In genomic region chr18:46260016-46260878, GRCh38 we compare ENCODE assay signal across 9 cellular contexts.
DNase-seq lines count a peak whose midpoint lies in the region; ATAC-seq and TF ChIP-seq lines count a peak whose summit lies in the region.
"Had no signal": no experiment of that assay in that cellular context is flagged by ENCODE, and none has a peak within 500 bp of the region (broad histone marks: within the 10 kb centered on the region; RNA-seq: fewer than 3 reads in every experiment).

No MANE protein-coding gene starts in this region.

- no peak overlapping the region for H3K4me3 ChIP-seq in AG09309 (ENCODE audit: control insufficient read depth, low read depth, low read length)
- H3K4me3 ChIP-seq in epithelial cell of esophagus (ENCODE audit: low read length) = no peak overlapping the region

- H3K4me3 Mint-ChIP-seq in naive B cell = no peak overlapping the region

- ATAC-seq in naive B cell (ENCODE audit: low read depth in 2 of 2) (no peak), HG03025 (IDR thresholded peaks at IDR 0.05; ENCODE audit: low FRiP score, unreplicated experiment) (no peak), GM18873 (IDR thresholded peaks at IDR 0.05; ENCODE audit: low FRiP score, unreplicated experiment) (no peak)

- H3K9me3 Mint-ChIP-seq in naive B cell = no peaks in the 10 kb centered on the region

- peak overlapping the region in 4 of 6 donors; percentile 32 to 58 (median 44) for H3K27ac Mint-ChIP-seq in naive B cell

- DNase-seq in AG09309 (ENCODE audit: low read depth) (peak; percentile 60), LHCN-M2 (ENCODE audit: low read depth) (peak; percentile 59), epithelial cell of esophagus (ENCODE audit: low read depth) (peak; percentile 78), naive B cell (no peak), middle frontal gyrus (ENCODE audit: extremely low spot score, low spot score) (no peak), NCI-H524 treated with DMSO at 0.1 percent for 48 hours (lab: John Stamatoyannopoulos, UW) (no peak)
- DNase-seq: NCI-H345 had no signal

- H3K27me3 Mint-ChIP-seq in naive B cell = no peaks in the 10 kb centered on the region

- TF ChIP-seq CTCF in AG09309 (IDR thresholded peaks at IDR 0.05; ENCODE audit: control insufficient read depth, insufficient read depth, low read depth, low read length, missing control alignments) (no peak), epithelial cell of esophagus (IDR thresholded peaks at IDR 0.05; ENCODE audit: insufficient read depth, low read depth, low read length, missing control alignments) (no peak)

- peaks cover 19 to 20% of the 10 kb centered on the region in 2 donors for H3K36me3 Mint-ChIP-seq in naive B cell

- peaks cover 20 to 37% (median 21%) of the 10 kb centered on the region in 3 donors for H3K4me1 Mint-ChIP-seq in naive B cell

Comparison
In these comparisons a context has a peak if more than half of its experiments do, and no peak if none do; other contexts are left out.
1. DNase-seq: peak in AG09309 (single experiment), LHCN-M2 (single experiment) and epithelial cell of esophagus (single experiment); none in naive B cell (single experiment), middle frontal gyrus (single experiment) and NCI-H524 treated with DMSO at 0.1 percent for 48 hours (single experiment).